In the genomic region with DNA sequence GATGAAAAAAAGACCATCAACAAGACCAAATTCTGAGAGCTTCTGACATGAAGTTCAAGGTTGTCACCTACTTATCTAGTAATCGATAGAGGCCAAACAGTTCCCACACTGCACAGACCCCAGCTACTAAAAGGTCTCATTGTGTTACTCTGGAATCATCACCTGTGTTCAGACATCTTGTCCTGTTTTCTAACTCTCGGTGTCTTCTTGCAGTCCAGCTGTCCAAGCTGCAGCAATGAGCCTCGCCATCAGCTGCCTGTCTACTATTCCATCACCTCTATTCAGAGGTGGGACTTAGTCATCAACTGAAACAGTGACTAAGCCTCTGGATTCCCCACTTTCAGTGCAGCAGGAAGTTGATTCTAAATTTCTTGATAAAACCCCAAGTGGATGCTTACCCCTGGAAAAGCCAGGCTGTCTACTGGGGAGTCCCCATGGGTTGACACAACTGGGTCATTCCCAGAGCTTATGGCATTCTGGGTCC, we compare ENCODE assay signal across 1 cellular context.
TF ChIP-seq lines count a peak whose summit lies in the region.

No MANE protein-coding gene starts in this region.

TF ChIP-seq in K562, 482 proteins besides CTCF, POLR2A, EP300 and RAD21 (continued from another document):
- TF ChIP-seq MYBL2 (IDR thresholded peaks at IDR 0.05; ENCODE audit: low read depth) (no peak), MYBL2 (CRISPR knock-in tag; IDR thresholded peaks at IDR 0.05; ENCODE audit: borderline replicate concordance) (no peak)
